ENCODE assay signal across 16 cellular contexts in genomic region chr14:105346880-105347586, GRCh38. TPM values are rescaled to one million over a fixed set of nuclear protein-coding genes. Genes with fewer than 3 reads are reported as not detected.
A peak's percentile ranks its signal among the peaks of the same experiment; 100 is the strongest.
DNase-seq lines count a peak whose midpoint lies in the region; ATAC-seq, FAIRE-seq and TF ChIP-seq lines count a peak whose summit lies in the region.
"Had no signal": no experiment of that assay in that cellular context is flagged by ENCODE, and none has a peak within 500 bp of the region (broad histone marks: within the 10 kb centered on the region; RNA-seq: fewer than 3 reads in every experiment).

No MANE protein-coding gene starts in this region.

- no peak overlapping the region for H3K4me3 Mint-ChIP-seq in progenitor cell of endocrine pancreas (ENCODE audit: low read depth)
- H3K4me3 Mint-ChIP-seq: CD8-positive, alpha-beta memory T cell; IgD-negative memory B cell had no signal

- H3K9ac ChIP-seq in K562 (ENCODE audit: insufficient read depth in 1 of 2, low read depth in 2 of 2, low read length in 2 of 2) (no peak overlapping the region), trophoblast cell (ENCODE audit: low read length) (no peak overlapping the region)

- H3K23ac ChIP-seq in trophoblast cell (ENCODE audit: low read length) = no peak overlapping the region

- H3K4me1 ChIP-seq in HEK293 (ENCODE audit: control insufficient read depth, insufficient read depth, low read length) (no peaks in the 10 kb centered on the region), K562 (replicated peaks in 1 of 2; ENCODE audit: control insufficient read depth in 2 of 2, insufficient read depth in 2 of 2, low read length in 2 of 2) (peaks cover 9 to 47% of the 10 kb centered on the region in 2 experiments; a peak in 4 of 5 replicates), trophoblast cell (ENCODE audit: control insufficient read depth in 1 of 2, insufficient read depth in 2 of 2, low read length in 2 of 2) (no peaks in the 10 kb centered on the region)
- H3K4me1 ChIP-seq: Caco-2 had no signal

- 0 out of 2 replicates have a peak, but pooled peaks cover 3% of the 10 kb centered on the region for H4K20me1 ChIP-seq in K562 (replicated peaks; ENCODE audit: control insufficient read depth, insufficient read depth, low read length)

- H3K4me1 Mint-ChIP-seq in progenitor cell of endocrine pancreas (ENCODE audit: low read depth) = peaks cover under 1% of the 10 kb centered on the region

- POLR2A ChIA-PET in HEK293 (lab: Yijun Ruan, JAX) (interaction anchor here (0.6 kb wide), 1 partner anchor 84 kb away, joined by 3 read pairs; no protein-coding TSS in a partner anchor), K562 (lab: Yijun Ruan, JAX) (no interaction called here), HEK293T (lab: Yijun Ruan, JAX) (no interaction called here)

- peaks cover 5% of the 10 kb centered on the region for H3K9me3 Mint-ChIP-seq in progenitor cell of endocrine pancreas (ENCODE audit: low read depth)

- peak in 2 of 4 experiments; percentile 35 to 37 for DNase-seq in K562 (ENCODE audit: extremely low read depth in 1 of 4, low spot score in 3 of 4)
- DNase-seq in progenitor cell of endocrine pancreas (ENCODE audit: low spot score, unreplicated experiment) = no peak
- no peak for DNase-seq in NCI-H187 treated with DMSO at 0.1 percent for 48 hours (lab: John Stamatoyannopoulos, UW)
- DNase-seq in activated CD4-positive, CD25-positive, alpha-beta regulatory T cell (lab: John Stamatoyannopoulos, UW) = no peak
- DNase-seq in trophoblast cell = no peak
- DNase-seq in HEK293T (ENCODE audit: extremely low spot score) = no peak
- DNase-seq: Caco-2; CD8-positive, alpha-beta memory T cell; DND-41; GDM1; HCEC 1CT had no signal

- WGBS in K562 (ENCODE audit: insufficient coverage, low coverage, missing lambda C conversion rate) = 67% methylated on average over 7 of the region's 17 CpGs
- WGBS in trophoblast cell (ENCODE audit: extremely low coverage, insufficient coverage, insufficient read length) = no CpG with 5 or more reads among the region's 17 CpGs

- ATAC-seq in K562 = no peak

- in situ Hi-C loops in K562 (cut with MboI) = loop anchor here (10.0 kb wide), 1 partner anchor 82 kb away; no protein-coding TSS in a partner anchor

- no peak for TF ChIP-seq RAD21 in K562 (CRISPR knock-in tag; conservative IDR thresholded peaks at IDR 0.05 in 1 of 2, IDR thresholded peaks at IDR 0.05 in 1 of 2)

- no peaks in the 10 kb centered on the region for H3K79me1 ChIP-seq in trophoblast cell (ENCODE audit: low read length)

- H4K8ac ChIP-seq in trophoblast cell (ENCODE audit: low read depth, low read length) = no peak overlapping the region

- BruUV-seq in K562 (replicated peaks; lab: Mats Ljungman, UMichigan) = no TSS peak

- H3K9me1 ChIP-seq in K562 (ENCODE audit: control insufficient read depth, insufficient read depth, low read length) = no peaks in the 10 kb centered on the region

- peak overlapping the region; percentile 20 for H3K27ac Mint-ChIP-seq in progenitor cell of endocrine pancreas
- H3K27ac Mint-ChIP-seq: CD8-positive, alpha-beta memory T cell; IgD-negative memory B cell had no signal

- FAIRE-seq in K562 (lab: Jason Lieb, UNC) = no peak
- FAIRE-seq: A204.1, GM19239 had no signal

- CTCF ChIA-PET in HEK293 (lab: Yijun Ruan, JAX) = interaction anchor here (1.0 to 1.2 kb wide), 2 partner anchors 144 to 257 kb away, joined by 3 to 4 read pairs; no protein-coding TSS in a partner anchor
- CTCF ChIA-PET in K562 (lab: Yijun Ruan, JAX; ENCODE audit: low intra/inter-chr PET ratio) = no interaction called here
- CTCF ChIA-PET in HEK293T (lab: Yijun Ruan, JAX) = no interaction called here

- no peak overlapping the region for H3K18ac ChIP-seq in trophoblast cell (ENCODE audit: low read length)

- no peak overlapping the region for H3K14ac ChIP-seq in trophoblast cell (ENCODE audit: low read length)

- H2AFZ ChIP-seq in K562 (ENCODE audit: low read depth, low read length) = no peak overlapping the region
- no peak overlapping the region for H2AFZ ChIP-seq in trophoblast cell (ENCODE audit: insufficient read depth, low read length, poor library complexity)

- H3K4ac ChIP-seq in trophoblast cell (ENCODE audit: low read depth, low read length) = no peak overlapping the region

- no peak overlapping the region for H2AK5ac ChIP-seq in trophoblast cell (ENCODE audit: low read length)

- no peaks in the 10 kb centered on the region for H3K27me3 Mint-ChIP-seq in progenitor cell of endocrine pancreas
- H3K27me3 Mint-ChIP-seq: CD8-positive, alpha-beta memory T cell; IgD-negative memory B cell had no signal

- H3K27me3 ChIP-seq in K562 (ENCODE audit: control insufficient read depth in 2 of 2, insufficient read depth in 2 of 2, low read length in 2 of 2) = no peaks in the 10 kb centered on the region
- no peaks in the 10 kb centered on the region for H3K27me3 ChIP-seq in trophoblast cell (ENCODE audit: insufficient read depth, low read length)

- no peak for TF ChIP-seq CTCF in HEK293 (tag by site-specific recombination; IDR thresholded peaks at IDR 0.05)
- no peak for TF ChIP-seq CTCF in K562 (IDR thresholded peaks at IDR 0.05 in 2 of 3, conservative IDR thresholded peaks at IDR 0.05 in 1 of 3; ENCODE audit: insufficient read depth in 2 of 3, low read depth in 1 of 3, low read length in 3 of 3)
- TF ChIP-seq CTCF in progenitor cell of endocrine pancreas (IDR thresholded peaks at IDR 0.05; ENCODE audit: unreplicated experiment) = no peak

- no peak for TF ChIP-seq POLR2A in K562 (conservative IDR thresholded peaks at IDR 0.05)

- H4K91ac ChIP-seq in trophoblast cell (ENCODE audit: low read depth, low read length) = no peak overlapping the region

- no peak overlapping the region for H3K4me3 ChIP-seq in HEK293 (ENCODE audit: low read depth, low read length)
- H3K4me3 ChIP-seq in K562 = no peak overlapping the region
- no peak overlapping the region for H3K4me3 ChIP-seq in trophoblast cell (ENCODE audit: low read depth, low read length)

- H2BK5ac ChIP-seq in trophoblast cell (ENCODE audit: low read depth, low read length, poor library complexity) = no peak overlapping the region

- H2BK120ac ChIP-seq in trophoblast cell (ENCODE audit: insufficient read depth, low read length, poor library complexity) = no peak overlapping the region

- no peak overlapping the region for H4K12ac ChIP-seq in trophoblast cell (ENCODE audit: low read depth, low read length)

- H3K27ac ChIP-seq in HEK293 (ENCODE audit: extremely low read depth, low read depth, low read length) (no peak overlapping the region), K562 (ENCODE audit: extremely low read depth, low read depth, low read length) (no peak overlapping the region), trophoblast cell (ENCODE audit: low read depth, low read length) (no peak overlapping the region)

- H2BK12ac ChIP-seq in trophoblast cell (ENCODE audit: low read length) = no peak overlapping the region

- intact Hi-C loops in K562 (cut with micrococcal nuclease) = no loop called here

- peaks cover 9% of the 10 kb centered on the region for H3K36me3 Mint-ChIP-seq in progenitor cell of endocrine pancreas (ENCODE audit: insufficient read depth)

- H3K4me2 ChIP-seq in K562 (ENCODE audit: insufficient read depth, low read length) (no peak overlapping the region), trophoblast cell (ENCODE audit: low read length) (no peak overlapping the region)

- TF ChIP-seq EP300 in K562 (IDR thresholded peaks at IDR 0.05; ENCODE audit: low read length) = no peak

- peaks cover 2% of the 10 kb centered on the region; the same call in 1 of the 2 replicates for H3K9me3 ChIP-seq in HEK293 (ENCODE audit: control insufficient read depth, insufficient read depth, low read depth, low read length)
- no peaks in the 10 kb centered on the region for H3K9me3 ChIP-seq in K562 (replicated peaks; ENCODE audit: control insufficient read depth, insufficient read depth, low read depth, low read length)
- peaks cover 4% of the 10 kb centered on the region for H3K9me3 ChIP-seq in trophoblast cell (ENCODE audit: insufficient read depth, low read depth, low read length)
- H3K9me3 ChIP-seq: Caco-2 had no signal

- H3K79me2 ChIP-seq in K562 (ENCODE audit: control insufficient read depth, insufficient read depth, low read length) = no peaks in the 10 kb centered on the region; the same call in 2 of the 3 replicates
- H3K79me2 ChIP-seq in trophoblast cell (ENCODE audit: control insufficient read depth, insufficient read depth, low read length, poor library complexity) = no peaks in the 10 kb centered on the region

- H3K36me3 ChIP-seq in HEK293 (ENCODE audit: control insufficient read depth in 2 of 2, insufficient read depth in 1 of 2, low read length in 2 of 2) (no peaks in the 10 kb centered on the region), K562 (ENCODE audit: control insufficient read depth, insufficient read depth, low read length) (no peaks in the 10 kb centered on the region), trophoblast cell (ENCODE audit: control insufficient read depth in 1 of 2, insufficient read depth in 2 of 2, low read length in 2 of 2) (peaks cover 0 to 4% of the 10 kb centered on the region in 2 experiments)

RNA-seq across cellular contexts. Expression of gene PACS2, which starts 32.5 kb away (rescaled TPM):
- 28.1 and 70.2 TPM in 2 replicates for total RNA-seq in K562 (2011; cell fraction: chromatin; rRNA removed; ENCODE audit: low replicate concordance)
- 30.5 and 32.4 TPM in 2 replicates for total RNA-seq in K562 (2011; cell fraction: nucleolus; rRNA removed)
- 22.4 and 23.7 TPM in 2 replicates for total RNA-seq in K562 (2011; cell fraction: nucleoplasm; rRNA removed)
- total RNA-seq in K562 (2014; rRNA removed) (13.2 and 21.3 TPM in 2 replicates), K562 (2014; rRNA removed; fragmentation: Illumina TruSeq; extraction: Trizol) (4.4 and 5.9 TPM in 2 replicates), K562 (2015; rRNA removed; fragmentation: Illumina TruSeq; extraction: Trizol) (10.4 and 11.6 TPM in 2 replicates), K562 (2021) (20.8 and 21.0 TPM in 2 replicates), progenitor cell of endocrine pancreas (177 and 193 TPM in 2 replicates)
- polyA plus RNA-seq in K562 (2011; rRNA removed) (8.8 and 9.9 TPM in 2 replicates), K562 (2014; fragmentation: Illumina TruSeq; extraction: Trizol) (4.3 and 9.0 TPM in 2 replicates), K562 (2014; fragmentation: Nextera tagmentation; extraction: Ambion mirVana) (under 1 TPM; 0.11 to 0.34 TPM), K562 (2014; rRNA removed) (14.6 and 16.6 TPM in 2 replicates)
- polyA plus RNA-seq in K562 (2011; cell fraction: cytosol; rRNA removed) = 6.8 and 14.3 TPM in 2 replicates
- polyA plus RNA-seq in K562 (2011; cell fraction: nucleus; rRNA removed) = 27.9 and 60.4 TPM in 2 replicates
- 16.4 and 29.4 TPM in 2 replicates for polyA plus RNA-seq in K562 (2012)
- 2.8 and 6.3 TPM in 2 replicates for polyA minus RNA-seq in K562 (2011; rRNA and poly(A)+ RNA removed)
- polyA minus RNA-seq in K562 (2011; cell fraction: cytosol; rRNA and poly(A)+ RNA removed) = 10.2 and 13.9 TPM in 2 replicates
- 8.9 and 15.8 TPM in 2 replicates for polyA minus RNA-seq in K562 (2011; cell fraction: nucleus; rRNA and poly(A)+ RNA removed)
- polyA plus RNA-seq in trophoblast cell (2013) = 36.7 and 36.9 TPM in 2 replicates

RNA-seq across cellular contexts. Expression of gene BRF1, which starts 46.2 kb away (rescaled TPM):
- 71.0 and 136 TPM in 2 replicates for total RNA-seq in K562 (2011; cell fraction: chromatin; rRNA removed; ENCODE audit: low replicate concordance)
- 63.5 and 70.5 TPM in 2 replicates for total RNA-seq in K562 (2011; cell fraction: nucleolus; rRNA removed)
- total RNA-seq in K562 (2011; cell fraction: nucleoplasm; rRNA removed) = 45.0 and 51.4 TPM in 2 replicates
- 24.6 and 24.9 TPM in 2 replicates for total RNA-seq in K562 (2014; rRNA removed)
- total RNA-seq in K562 (2014; rRNA removed; fragmentation: Illumina TruSeq; extraction: Trizol) = 6.9 and 9.3 TPM in 2 replicates
- total RNA-seq in K562 (2015; rRNA removed; fragmentation: Illumina TruSeq; extraction: Trizol) = 12.5 and 12.7 TPM in 2 replicates
- 22.5 and 22.6 TPM in 2 replicates for total RNA-seq in K562 (2021)
- polyA plus RNA-seq in K562 (2011; rRNA removed) = 3.6 and 5.6 TPM in 2 replicates
- polyA plus RNA-seq in K562 (2011; cell fraction: cytosol; rRNA removed) = 3.3 and 6.4 TPM in 2 replicates
- polyA plus RNA-seq in K562 (2011; cell fraction: nucleus; rRNA removed) = 25.8 and 37.9 TPM in 2 replicates
- polyA plus RNA-seq in K562 (2012) = 14.4 and 14.8 TPM in 2 replicates
- 8.2 and 10.5 TPM in 2 replicates for polyA plus RNA-seq in K562 (2014; fragmentation: Illumina TruSeq; extraction: Trizol)
- under 1 TPM; 0.14 to 0.17 TPM for polyA plus RNA-seq in K562 (2014; fragmentation: Nextera tagmentation; extraction: Ambion mirVana)
- polyA plus RNA-seq in K562 (2014; rRNA removed) = 12.8 and 14.6 TPM in 2 replicates
- 5.2 and 6.5 TPM in 2 replicates for polyA minus RNA-seq in K562 (2011; rRNA and poly(A)+ RNA removed)
- 6.4 and 8.4 TPM in 2 replicates for polyA minus RNA-seq in K562 (2011; cell fraction: cytosol; rRNA and poly(A)+ RNA removed)
- polyA minus RNA-seq in K562 (2011; cell fraction: nucleus; rRNA and poly(A)+ RNA removed) = 20.3 and 25.3 TPM in 2 replicates
- 49.3 and 49.9 TPM in 2 replicates for total RNA-seq in progenitor cell of endocrine pancreas
- polyA plus RNA-seq in trophoblast cell (2013) = 10.2 and 10.6 TPM in 2 replicates

RNA-seq across cellular contexts. Expression of gene TEX22, which starts 51.3 kb away (rescaled TPM):
- total RNA-seq in K562 (2011; cell fraction: chromatin; rRNA removed; ENCODE audit: low replicate concordance) = 2.3 and 5.1 TPM in 2 replicates
- 2.6 and 3.8 TPM in 2 replicates for total RNA-seq in K562 (2011; cell fraction: nucleolus; rRNA removed)
- total RNA-seq in K562 (2011; cell fraction: nucleoplasm; rRNA removed) = 1.9 and 2.6 TPM in 2 replicates
- total RNA-seq in K562 (2014; rRNA removed) (0.04 and 0.05 TPM in 2 replicates), K562 (2014; rRNA removed; fragmentation: Illumina TruSeq; extraction: Trizol) (0.06 and 0.55 TPM in 2 replicates), K562 (2015; rRNA removed; fragmentation: Illumina TruSeq; extraction: Trizol) (0.14 and 0.45 TPM in 2 replicates), K562 (2021) (1.0 and 1.7 TPM in 2 replicates), progenitor cell of endocrine pancreas (2.4 and 3.5 TPM in 2 replicates)
- polyA plus RNA-seq in K562 (2011; rRNA removed) (0.31 and 0.50 TPM in 2 replicates), K562 (2014; fragmentation: Illumina TruSeq; extraction: Trizol) (0.04 and 0.14 TPM in 2 replicates), K562 (2014; fragmentation: Nextera tagmentation; extraction: Ambion mirVana) (not detected), K562 (2014; rRNA removed) (0.18 and 0.23 TPM in 2 replicates)
- 0.22 and 0.66 TPM in 2 replicates for polyA plus RNA-seq in K562 (2011; cell fraction: cytosol; rRNA removed)
- 3.7 and 7.3 TPM in 2 replicates for polyA plus RNA-seq in K562 (2011; cell fraction: nucleus; rRNA removed)
- 0.14 and 0.36 TPM in 2 replicates for polyA plus RNA-seq in K562 (2012)
- 0.11 and 0.12 TPM in 2 replicates for polyA minus RNA-seq in K562 (2011; rRNA and poly(A)+ RNA removed)
- not detected in 2 replicates for polyA minus RNA-seq in K562 (2011; cell fraction: cytosol; rRNA and poly(A)+ RNA removed)
- 0.56 and 0.94 TPM in 2 replicates for polyA minus RNA-seq in K562 (2011; cell fraction: nucleus; rRNA and poly(A)+ RNA removed)
- 0.04 and 0.10 TPM in 2 replicates for polyA plus RNA-seq in trophoblast cell (2013)
- total RNA-seq: HT-29 had no signal

Comparison
In these comparisons a context has a peak if more than half of its experiments do, and no peak if none do; other contexts are left out.
1. Of the 44 proteins assayed by ChIP-seq in both K562 and HEK293: peak only in K562: none; only in HEK293: KLF1; in both: none; in neither: 43.